In genomic region chr13:26759907-26760834, GRCh38 we compare ENCODE assay signal across 8 cellular contexts. TPM values are rescaled to one million over a fixed set of nuclear protein-coding genes. Genes with fewer than 3 reads are reported as not detected.
DNase-seq lines count a peak whose midpoint lies in the region; ATAC-seq, FAIRE-seq and TF ChIP-seq lines count a peak whose summit lies in the region.

GPR12 (minus strand) TSS chr13:26760786; CDS start chr13:26759827, 959 bp downstream.

- TF ChIP-seq CTCF in ascending aorta (IDR thresholded peaks at IDR 0.05) (no peak), lower leg skin (IDR thresholded peaks at IDR 0.05) (no peak), thoracic aorta (IDR thresholded peaks at IDR 0.05) (no peak), D721Med (IDR thresholded peaks at IDR 0.05; ENCODE audit: insufficient read depth, missing control alignments) (no peak)

- H3K4me1 ChIP-seq in ascending aorta (peaks cover 0 to 3% of the 10 kb centered on the region in 2 donors), thoracic aorta (ENCODE audit: control insufficient read depth in 1 of 2, low read depth in 2 of 2) (peaks cover 0 to 11% of the 10 kb centered on the region in 2 donors)

- no peak for FAIRE-seq in D721Med (lab: Jason Lieb, UNC)

- peaks cover 7% of the 10 kb centered on the region for H3K4me1 Mint-ChIP-seq in activated T-cell treated with anti-CD3 and anti-CD28 coated beads, Interleukin-2, amount 50 U/mL, for 4 hours (ENCODE audit: low read depth)

- peaks cover 52% of the 10 kb centered on the region for H3K27me3 Mint-ChIP-seq in activated T-cell treated with anti-CD3 and anti-CD28 coated beads, Interleukin-2, amount 50 U/mL, for 4 hours (ENCODE audit: low read depth)

- H3K27me3 ChIP-seq in ascending aorta (peaks cover 4% of the 10 kb centered on the region), thoracic aorta (replicated peaks; ENCODE audit: insufficient read depth) (no peaks in the 10 kb centered on the region)

- no peak for TF ChIP-seq POLR2A in lower leg skin (IDR thresholded peaks at IDR 0.05)

- H3K36me3 Mint-ChIP-seq in activated T-cell treated with anti-CD3 and anti-CD28 coated beads, Interleukin-2, amount 50 U/mL, for 4 hours (ENCODE audit: insufficient read depth): no peaks in the 10 kb centered on the region

- H3K36me3 ChIP-seq in ascending aorta (no peaks in the 10 kb centered on the region), thoracic aorta (no peaks in the 10 kb centered on the region)

- 1 to 2% methylated on average over 33 to 43 of the region's 87 CpGs for WGBS in lower leg skin, 2 donors

- peak within 1 kb of the TSS; percentile 65 for H3K4me3 Mint-ChIP-seq in activated T-cell treated with anti-CD3 and anti-CD28 coated beads, Interleukin-2, amount 50 U/mL, for 4 hours

- no peak within 1 kb of the TSS for H3K27ac ChIP-seq in ascending aorta
- no peak within 1 kb of the TSS for H3K27ac ChIP-seq in thoracic aorta

- intact Hi-C loops in ascending aorta (cut with DNase I): no loop called here
- intact Hi-C loops in lower leg skin (cut with DNase I; ENCODE audit: low total_unique reads): no loop called here

- peak; percentile 39 to 56 for ATAC-seq in activated T-cell treated with anti-CD3 and anti-CD28 coated beads, Interleukin-2, amount 50 U/mL, for 4 hours
- ATAC-seq in thoracic aorta (ENCODE audit: insufficient number of reproducible peaks, low FRiP score, low read depth): no peak

- DNase-seq in activated T-cell treated with anti-CD3 and anti-CD28 coated beads, Interleukin-2, amount 50 U/mL, for 4 hours: no peak
- no peak for DNase-seq in activated T-cell treated with anti-CD3 and anti-CD28 coated beads, Interleukin-2, amount 50 U/mL, for 1 hour
- no peak for DNase-seq in ascending aorta (ENCODE audit: low spot score in 2 of 2)
- no peak for DNase-seq in lower leg skin (ENCODE audit: low spot score in 2 of 2)
- DNase-seq in thoracic aorta (ENCODE audit: low spot score): no peak
- no peak for DNase-seq in COR-L47 (lab: John Stamatoyannopoulos, UW)
- DNase-seq in RPMI8226: no peak
- no peak for DNase-seq in D721Med (ENCODE audit: insufficient read length, low spot score)

- no peaks in the 10 kb centered on the region for H3K9me3 ChIP-seq in ascending aorta
- no peaks in the 10 kb centered on the region for H3K9me3 ChIP-seq in thoracic aorta

- H3K4me3 ChIP-seq in ascending aorta: peak within 1 kb of the TSS; percentile 36 to 55
- peak within 1 kb of the TSS; percentile 18 for H3K4me3 ChIP-seq in lower leg skin (ENCODE audit: low read depth, poor library complexity, severe bottlenecking)
- peak within 1 kb of the TSS; percentile 58 for H3K4me3 ChIP-seq in thoracic aorta

- H3K9me3 Mint-ChIP-seq in activated T-cell treated with anti-CD3 and anti-CD28 coated beads, Interleukin-2, amount 50 U/mL, for 4 hours: no peaks in the 10 kb centered on the region

RNA-seq across cellular contexts. Expression of gene GPR12, which starts in this region (rescaled TPM):
- not detected for total RNA-seq in activated T-cell treated with anti-CD3 and anti-CD28 coated beads, Interleukin-2, amount 50 U/mL, for 4 hours
- total RNA-seq in ascending aorta (not detected), lower leg skin (10 to 100 TPM in 1 of 4 donors, 1 to 10 TPM in 3; 2.4 to 13.9 (median 6.8) TPM), thoracic aorta (1 to 10 TPM in 1 of 2 donors, not detected in 1; 1.2 TPM)

Comparison
In these comparisons a context has a peak if more than half of its experiments do, and no peak if none do; other contexts are left out.
1. Peak in ATAC-seq in activated T-cell treated with anti-CD3 and anti-CD28 coated beads, Interleukin-2, amount 50 U/mL, for 4 hours; RNA of the gene not detected or under 1 TPM.